In genomic region chr4:150158041-150158440, GRCh38 we compare ENCODE assay signal across 20 cellular contexts.
A peak's percentile ranks its signal among the peaks of the same experiment; 100 is the strongest.
DNase-seq lines count a peak whose midpoint lies in the region; ATAC-seq and TF ChIP-seq lines count a peak whose summit lies in the region.
"Had no signal": no experiment of that assay in that cellular context is flagged by ENCODE, and none has a peak within 500 bp of the region (broad histone marks: within the 10 kb centered on the region; RNA-seq: fewer than 3 reads in every experiment).

No MANE protein-coding gene starts in this region.

- H3K4me3 ChIP-seq in heart right ventricle (no peak overlapping the region), body of pancreas (no peak overlapping the region)
- H3K4me3 ChIP-seq: A549; BLaER1 treated with 17β-estradiol and CSF1 and Interleukin-3, amounts not matched to agents 10 nM and 100 nM; GM23338 had no signal

- H3K36me3 ChIP-seq in heart right ventricle (peaks cover 0 to 2% (median 0%) of the 10 kb centered on the region in 9 donors), body of pancreas (replicated peaks in 1 of 2; ENCODE audit: insufficient read depth in 1 of 2, low read depth in 2 of 2) (no peaks in the 10 kb centered on the region)
- H3K36me3 ChIP-seq: BE2C had no signal

- no peaks in the 10 kb centered on the region for H3K27me3 ChIP-seq in heart right ventricle
- no peaks in the 10 kb centered on the region for H3K27me3 ChIP-seq in body of pancreas
- H3K27me3 ChIP-seq: BE2C; BLaER1 treated with 17β-estradiol and CSF1 and Interleukin-3, amounts not matched to agents 10 nM and 100 nM had no signal

- intact Hi-C loops in Right ventricle myocardium inferior (cut with DNase I) (no loop called here), left cardiac atrium (cut with DNase I) (no loop called here), heart right ventricle (cut with DNase I) (no loop called here), cardiac septum (cut with DNase I) (no loop called here), left ventricle myocardium superior (cut with micrococcal nuclease) (no loop called here), body of pancreas (cut with DNase I) (no loop called here)

- WGBS in heart right ventricle, 2 donors: 39 to 59% methylated on average over 1 of the region's 1 CpG
- WGBS in body of pancreas, 2 donors: 64 to 73% methylated on average over 1 of the region's 1 CpG

- H3K9me3 ChIP-seq in heart right ventricle: no peaks in the 10 kb centered on the region
- no peaks in the 10 kb centered on the region for H3K9me3 ChIP-seq in body of pancreas
- H3K9me3 ChIP-seq: A549; BE2C; BLaER1 treated with 17β-estradiol and CSF1 and Interleukin-3, amounts not matched to agents 10 nM and 100 nM had no signal

- ATAC-seq in Right ventricle myocardium inferior: peak; percentile 54
- ATAC-seq in left cardiac atrium: no peak
- peak in 5 of 8 donors; percentile 29 to 74 (median 68) for ATAC-seq in heart right ventricle
- peak; percentile 74 for ATAC-seq in left ventricle myocardium superior
- no peak for ATAC-seq in body of pancreas
- ATAC-seq: A549, GM23338, HCT116 had no signal

- TF ChIP-seq POLR2A in body of pancreas (IDR thresholded peaks at IDR 0.05): no peak

- TF ChIP-seq CTCF in heart right ventricle (IDR thresholded peaks at IDR 0.05) (no peak), body of pancreas (IDR thresholded peaks at IDR 0.05) (no peak)

- H3K27ac ChIP-seq in heart right ventricle (peak overlapping the region in 3 of 10 donors; percentile 34 to 45 (median 44)), body of pancreas (no peak overlapping the region)
- H3K27ac ChIP-seq: A549; BLaER1 treated with 17β-estradiol and CSF1 and Interleukin-3, amounts not matched to agents 10 nM and 100 nM had no signal

- H3K4me1 ChIP-seq in heart right ventricle (peaks cover 3 to 43% (median 18%) of the 10 kb centered on the region in 9 donors), body of pancreas (no peaks in the 10 kb centered on the region)

- DNase-seq in Right ventricle myocardium inferior (ENCODE audit: missing footprints) (no peak), left cardiac atrium (no peak), heart right ventricle (no peak), cardiac septum (ENCODE audit: low spot score) (no peak), left ventricle myocardium superior (no peak), body of pancreas (no peak)
- DNase-seq: 8988T; ACHN; AML-193; BE2C; CD4-positive, alpha-beta T cell; CD8-positive, alpha-beta memory T cell; DMS53; DMS79 treated with DMSO at 0.1 percent for 48 hours; GF-D8; H9 had no signal

Comparison
In these comparisons a context has a peak if more than half of its experiments do, and no peak if none do; other contexts are left out.
1. ATAC-seq: peak in Right ventricle myocardium inferior (single experiment), heart right ventricle (5 of 8) and left ventricle myocardium superior (single experiment); none in left cardiac atrium (0 of 2) and body of pancreas (single experiment).